21 cellular contexts compared by ENCODE assay signal in the genomic region with DNA sequence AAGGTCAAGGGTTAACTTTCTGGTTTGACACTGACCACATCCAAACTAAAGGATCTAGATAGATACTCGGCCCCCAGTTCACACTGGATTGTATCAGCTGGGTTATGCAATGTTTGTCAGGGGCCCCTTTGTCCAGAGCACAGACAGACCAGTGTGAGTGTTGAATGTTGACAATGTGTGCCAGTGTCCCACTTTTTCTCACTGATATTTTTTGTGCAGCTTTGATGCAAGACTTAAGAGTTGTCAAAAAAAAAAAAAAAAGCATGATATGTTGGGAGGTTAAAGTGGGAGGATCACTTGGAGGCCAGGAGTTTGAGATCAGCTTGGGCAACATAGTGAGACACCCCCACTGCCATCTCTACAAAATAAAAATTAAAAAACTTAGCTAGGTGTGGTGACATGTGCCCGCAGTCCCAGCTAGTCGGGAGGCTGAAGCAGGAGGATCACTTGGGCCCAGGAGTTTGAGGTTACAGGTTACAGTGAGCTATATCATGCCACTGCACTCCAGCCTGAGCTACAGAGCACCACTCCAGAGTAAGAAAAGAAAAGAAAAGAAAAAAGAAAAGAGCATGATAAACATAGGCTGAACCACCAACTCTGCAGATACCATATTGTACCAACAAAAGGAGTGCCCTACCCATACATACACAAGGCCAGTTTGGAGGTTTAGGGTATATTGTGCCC.
DNase-seq lines count a peak whose midpoint lies in the region; ATAC-seq and TF ChIP-seq lines count a peak whose summit lies in the region.
"Had no signal": no experiment of that assay in that cellular context is flagged by ENCODE, and none has a peak within 500 bp of the region (broad histone marks: within the 10 kb centered on the region; RNA-seq: fewer than 3 reads in every experiment).

No MANE protein-coding gene starts in this region.

- CTCF ChIA-PET in GM10248 (lab: Yijun Ruan, JAX): interaction anchor here (0.9 to 1.4 kb wide), 2 partner anchors 9 to 25 kb away, joined by 3 to 4 read pairs; no protein-coding TSS in a partner anchor

- intact Hi-C loops in dorsolateral prefrontal cortex (cut with DNase I): loop anchor here in 1 of 2 donors (10.0 kb wide), 1 partner anchor 52 kb away; no protein-coding TSS in a partner anchor
- intact Hi-C loops in spleen (cut with DNase I; ENCODE audit: low total_unique reads): no loop called here

- no peaks in the 10 kb centered on the region for H3K4me1 ChIP-seq in spleen

- 73 to 84% (median 80%) methylated on average over 3 of the region's 3 CpGs for WGBS in spleen, 5 donors

- POLR2A ChIA-PET in GM10248 (lab: Yijun Ruan, JAX): no interaction called here

- TF ChIP-seq POLR2A in spleen (IDR thresholded peaks at IDR 0.05): no peak

- peak overlapping the region in 40 of 59 donors; percentile 16 to 90 (median 65) for H3K27ac ChIP-seq in dorsolateral prefrontal cortex
- H3K27ac ChIP-seq in spleen: no peak overlapping the region
- H3K27ac ChIP-seq: C4-2B had no signal

- no peaks in the 10 kb centered on the region for H3K36me3 ChIP-seq in spleen
- H3K36me3 ChIP-seq: MG63 had no signal

- H3K27me3 ChIP-seq in dorsolateral prefrontal cortex: peaks cover 0 to 3% (median 0%) of the 10 kb centered on the region in 45 donors
- no peaks in the 10 kb centered on the region for H3K27me3 ChIP-seq in spleen (replicated peaks in 1 of 7)
- H3K27me3 ChIP-seq: MG63 had no signal

- TF ChIP-seq CTCF in dorsolateral prefrontal cortex (IDR thresholded peaks at IDR 0.05 in 54 of 56, conservative IDR thresholded peaks at IDR 0.05 in 2 of 56; ENCODE audit: low read depth in 1 of 56, partially characterized antibody in 56 of 56): no peak
- no peak for TF ChIP-seq CTCF in spleen (IDR thresholded peaks at IDR 0.05 in 8 of 11, conservative IDR thresholded peaks at IDR 0.05 in 3 of 11)
- TF ChIP-seq CTCF in GM10248 (IDR thresholded peaks at IDR 0.05; ENCODE audit: control extremely low read depth, extremely low read depth, low read depth, missing control alignments): no peak

- no peaks in the 10 kb centered on the region for H3K9me3 ChIP-seq in spleen
- H3K9me3 ChIP-seq: MG63 had no signal

- H3K4me3 ChIP-seq in dorsolateral prefrontal cortex: no peak overlapping the region
- no peak overlapping the region for H3K4me3 ChIP-seq in spleen
- H3K4me3 ChIP-seq: MG63 had no signal

- ATAC-seq in HG02759 (IDR thresholded peaks at IDR 0.05; ENCODE audit: unreplicated experiment): peak; percentile 8
- no peak for ATAC-seq in HG03520 (IDR thresholded peaks at IDR 0.05; ENCODE audit: unreplicated experiment)
- ATAC-seq: T-helper 17 cell had no signal

- DNase-seq in HuH-7 (ENCODE audit: low spot score) (peak; percentile 52), dorsolateral prefrontal cortex (peak in 2 of 10 donors; percentile 42 to 50), putamen (ENCODE audit: low spot score) (peak; percentile 7), spleen (no peak), GM10248 (ENCODE audit: extremely low spot score) (no peak), NCI-H1417 (lab: John Stamatoyannopoulos, UW) (no peak)
- DNase-seq: DMS 273 treated with DMSO at 0.1 percent for 48 hours; GF-D8; IMR-90; Karpas-422; MG63; NCI-H1105; NCI-H187 treated with DMSO at 0.1 percent for 48 hours; NCI-H345; NCI-H69; NK-92 treated with Interleukin-12 subunit alpha and Interleukin-12 subunit beta, amount 100 ng/mL, for 24 hours; SIG-M5; T-helper 17 cell had no signal

Comparison
In these comparisons a context has a peak if more than half of its experiments do, and no peak if none do; other contexts are left out.
1. DNase-seq: peak in HuH-7 (single experiment) and putamen (single experiment); none in spleen (single experiment), GM10248 (single experiment) and NCI-H1417 (0 of 3).
2. H3K27ac ChIP-seq: peak in dorsolateral prefrontal cortex (40 of 59); none in spleen (0 of 8).